ENCODE assay signal across 19 cellular contexts in genomic region chr5:178149199-178149932, GRCh38. TPM values are rescaled to one million over a fixed set of nuclear protein-coding genes. Genes with fewer than 3 reads are reported as not detected.
A peak's percentile ranks its signal among the peaks of the same experiment; 100 is the strongest.
DNase-seq lines count a peak whose midpoint lies in the region; ATAC-seq and TF ChIP-seq lines count a peak whose summit lies in the region.
"Had no signal": no experiment of that assay in that cellular context is flagged by ENCODE, and none has a peak within 500 bp of the region (broad histone marks: within the 10 kb centered on the region; RNA-seq: fewer than 3 reads in every experiment).

No MANE protein-coding gene starts in this region.

- peaks cover 18 to 39% (median 36%) of the 10 kb centered on the region in 10 experiments for H3K4me1 ChIP-seq in BLaER1 treated with 17β-estradiol and CSF1 and Interleukin-3, amounts not matched to agents 10 nM and 100 nM
- peaks cover 8% of the 10 kb centered on the region; the same call in 1 of the 2 replicates for H3K4me1 ChIP-seq in GM23248 (ENCODE audit: insufficient read depth)

- H3K36me3 Mint-ChIP-seq in activated naive CD8-positive, alpha-beta T cell treated with anti-CD3 and anti-CD28 coated beads, Interleukin-2, amount 50 U/mL, for 24 hours (ENCODE audit: low read depth) = peaks cover 57% of the 10 kb centered on the region
- H3K36me3 Mint-ChIP-seq in neural crest cell (ENCODE audit: low read depth) = peaks cover 9% of the 10 kb centered on the region

- H3K27me3 Mint-ChIP-seq in activated naive CD8-positive, alpha-beta T cell treated with anti-CD3 and anti-CD28 coated beads, Interleukin-2, amount 50 U/mL, for 24 hours = no peaks in the 10 kb centered on the region
- H3K27me3 Mint-ChIP-seq in neural crest cell (ENCODE audit: low read depth) = peaks cover 5% of the 10 kb centered on the region

- peaks cover 11% of the 10 kb centered on the region; the same call in 1 of the 2 replicates for H3F3A ChIP-seq in GM23248 (ENCODE audit: insufficient read depth)

- no peak overlapping the region for H3K27ac ChIP-seq in BLaER1 treated with 17β-estradiol and CSF1 and Interleukin-3, amounts not matched to agents 10 nM and 100 nM
- H3K27ac ChIP-seq in GM23248 = no peak overlapping the region
- H3K27ac ChIP-seq: SK-N-MC had no signal

- no peaks in the 10 kb centered on the region for H3K9me2 ChIP-seq in GM23248 (ENCODE audit: insufficient read depth)

- peaks cover 19% of the 10 kb centered on the region for H3K79me2 ChIP-seq in GM23248 (ENCODE audit: insufficient read depth)

- H3K4me1 Mint-ChIP-seq in activated naive CD8-positive, alpha-beta T cell treated with anti-CD3 and anti-CD28 coated beads, Interleukin-2, amount 50 U/mL, for 24 hours = peaks cover 62% of the 10 kb centered on the region
- H3K4me1 Mint-ChIP-seq in neural crest cell = peaks cover 22% of the 10 kb centered on the region

- in situ Hi-C loops in GM23248 (cut with MboI) = no loop called here

- DNase-seq in GM23248 (peak; percentile 30), neural crest cell (ENCODE audit: low read depth, low spot score) (no peak), CD1c-positive myeloid dendritic cell (ENCODE audit: extremely low spot score) (no peak)
- peak; percentile 42 for DNase-seq in activated naive CD8-positive, alpha-beta T cell treated with anti-CD3 and anti-CD28 coated beads, Interleukin-2, amount 50 U/mL, for 24 hours
- DNase-seq: C1 segment of cervical spinal cord; DMS79 treated with DMSO at 0.1 percent for 48 hours; effector memory CD4-positive, alpha-beta T cell; NCI-H2029 treated with DMSO at 0.1 percent for 48 hours; NCI-H69 had no signal

- no peak for TF ChIP-seq CTCF in neural crest cell (conservative IDR thresholded peaks at IDR 0.05)

- peaks cover 67 to 86% (median 82%) of the 10 kb centered on the region in 11 experiments for H3K36me3 ChIP-seq in BLaER1 treated with 17β-estradiol and CSF1 and Interleukin-3, amounts not matched to agents 10 nM and 100 nM
- H3K36me3 ChIP-seq in GM23248 (ENCODE audit: low read depth) = peaks cover 17% of the 10 kb centered on the region

- no peaks in the 10 kb centered on the region for H3K9me3 Mint-ChIP-seq in activated naive CD8-positive, alpha-beta T cell treated with anti-CD3 and anti-CD28 coated beads, Interleukin-2, amount 50 U/mL, for 24 hours
- no peaks in the 10 kb centered on the region for H3K9me3 Mint-ChIP-seq in neural crest cell
- H3K9me3 Mint-ChIP-seq: nephron had no signal

- 85 to 88% methylated on average over 11 of the region's 11 CpGs for WGBS in GM23248 (ENCODE audit: low coverage in 1 of 2, low lambda C conversion rate in 2 of 2, missing lambda C conversion rate in 2 of 2), 2 experiments

- no peaks in the 10 kb centered on the region for H3K9me3 ChIP-seq in BLaER1 treated with 17β-estradiol and CSF1 and Interleukin-3, amounts not matched to agents 10 nM and 100 nM (replicated peaks in 1 of 11)
- H3K9me3 ChIP-seq in GM23248 (ENCODE audit: low read depth) = no peaks in the 10 kb centered on the region

- H3K4me2 ChIP-seq in BLaER1 treated with 17β-estradiol and CSF1 and Interleukin-3, amounts not matched to agents 10 nM and 100 nM = peak overlapping the region in 3 of 11 experiments; percentile 33 to 41 (median 41); a peak in 3 of 22 replicates
- no peak overlapping the region for H3K4me2 ChIP-seq in GM23248 (ENCODE audit: unreplicated experiment)

- H4K20me1 ChIP-seq in BLaER1 treated with 17β-estradiol and CSF1 and Interleukin-3, amounts not matched to agents 10 nM and 100 nM = peaks cover 0 to 80% (median 64%) of the 10 kb centered on the region in 11 experiments; a peak in 20 of 22 replicates
- no peaks in the 10 kb centered on the region for H4K20me1 ChIP-seq in GM23248 (ENCODE audit: insufficient read depth)

- no peaks in the 10 kb centered on the region for H3K27me3 ChIP-seq in BLaER1 treated with 17β-estradiol and CSF1 and Interleukin-3, amounts not matched to agents 10 nM and 100 nM
- H3K27me3 ChIP-seq in GM23248 (replicated peaks; ENCODE audit: insufficient read depth) = no peaks in the 10 kb centered on the region

- ATAC-seq in activated naive CD8-positive, alpha-beta T cell treated with anti-CD3 and anti-CD28 coated beads, Interleukin-2, amount 50 U/mL, for 24 hours = peak; percentile 12
- ATAC-seq in GM19455 (IDR thresholded peaks at IDR 0.05; ENCODE audit: unreplicated experiment) (no peak), HG03097 (IDR thresholded peaks at IDR 0.05; ENCODE audit: low FRiP score, unreplicated experiment) (no peak)

- H3K4me3 ChIP-seq in BLaER1 treated with 17β-estradiol and CSF1 and Interleukin-3, amounts not matched to agents 10 nM and 100 nM = no peak overlapping the region
- no peak overlapping the region for H3K4me3 ChIP-seq in GM23248
- H3K4me3 ChIP-seq: SK-N-MC had no signal

- H3K4me3 Mint-ChIP-seq in activated naive CD8-positive, alpha-beta T cell treated with anti-CD3 and anti-CD28 coated beads, Interleukin-2, amount 50 U/mL, for 24 hours = peak overlapping the region; percentile 58
- peak overlapping the region; percentile 27 for H3K4me3 Mint-ChIP-seq in neural crest cell

- peak overlapping the region; percentile 55 for H3K27ac Mint-ChIP-seq in activated naive CD8-positive, alpha-beta T cell treated with anti-CD3 and anti-CD28 coated beads, Interleukin-2, amount 50 U/mL, for 24 hours
- no peak overlapping the region for H3K27ac Mint-ChIP-seq in neural crest cell (ENCODE audit: unreplicated experiment)
- H3K27ac Mint-ChIP-seq: nephron had no signal

- peak overlapping the region in 8 of 11 experiments; percentile 11 to 89 (median 33); a peak in 6 of 22 replicates for H3K9ac ChIP-seq in BLaER1 treated with 17β-estradiol and CSF1 and Interleukin-3, amounts not matched to agents 10 nM and 100 nM
- no peak overlapping the region for H3K9ac ChIP-seq in GM23248

- H2AFZ ChIP-seq in GM23248 = no peak overlapping the region

RNA-seq across cellular contexts. Expression of gene NHP2, which starts 4.3 kb away (rescaled TPM):
- 203 and 221 TPM in 2 replicates for total RNA-seq in GM23248 (2014; rRNA removed; shearing (Covaris generic))
- 232 and 237 TPM in 2 replicates for polyA plus RNA-seq in GM23248 (2016; fragmentation: Nextera tagmentation; extraction: Ambion mirVana)
- 169 and 174 TPM in 2 replicates for total RNA-seq in neural crest cell

RNA-seq across cellular contexts. Expression of gene RMND5B, which starts 18.6 kb away (rescaled TPM):
- total RNA-seq in GM23248 (2014; rRNA removed; shearing (Covaris generic)) = 17.5 and 33.9 TPM in 2 replicates
- polyA plus RNA-seq in GM23248 (2016; fragmentation: Nextera tagmentation; extraction: Ambion mirVana) = 19.9 and 20.7 TPM in 2 replicates
- total RNA-seq in neural crest cell = 42.4 and 43.5 TPM in 2 replicates

RNA-seq across cellular contexts. Expression of gene N4BP3, which starts 36.0 kb away (rescaled TPM):
- 0.32 and 0.38 TPM in 2 replicates for total RNA-seq in GM23248 (2014; rRNA removed; shearing (Covaris generic))
- 0.09 and 0.16 TPM in 2 replicates for polyA plus RNA-seq in GM23248 (2016; fragmentation: Nextera tagmentation; extraction: Ambion mirVana)
- total RNA-seq in neural crest cell = 1.3 and 1.4 TPM in 2 replicates

RNA-seq across cellular contexts. Expression of gene GMCL2, which starts 37.8 kb away (rescaled TPM):
- not detected in 2 replicates for total RNA-seq in GM23248 (2014; rRNA removed; shearing (Covaris generic))
- polyA plus RNA-seq in GM23248 (2016; fragmentation: Nextera tagmentation; extraction: Ambion mirVana) = not detected in 2 replicates
- not detected in 2 replicates for total RNA-seq in neural crest cell
- total RNA-seq: activated CD8-positive, alpha-beta memory T cell treated with anti-CD3 and anti-CD28 coated beads for 36 hours; cardiac septum; lower leg skin; renal cortical epithelial cell; temporal lobe had no signal

RNA-seq across cellular contexts. Expression of gene HNRNPAB, which starts 55.0 kb away (rescaled TPM):
- 47.6 and 53.4 TPM in 2 replicates for total RNA-seq in GM23248 (2014; rRNA removed; shearing (Covaris generic))
- polyA plus RNA-seq in GM23248 (2016; fragmentation: Nextera tagmentation; extraction: Ambion mirVana) = 111 and 117 TPM in 2 replicates
- 464 and 466 TPM in 2 replicates for total RNA-seq in neural crest cell

Comparison
In these comparisons a context has a peak if more than half of its experiments do, and no peak if none do; other contexts are left out.
1. DNase-seq: peak in GM23248 (single experiment) and activated naive CD8-positive, alpha-beta T cell treated with anti-CD3 and anti-CD28 coated beads, Interleukin-2, amount 50 U/mL, for 24 hours (single experiment); none in neural crest cell (single experiment) and CD1c-positive myeloid dendritic cell (single experiment).